ENCODE assay signal across 8 cellular contexts in genomic region chr15:40405501-40406381, GRCh38. TPM values are rescaled to one million over a fixed set of nuclear protein-coding genes. Genes with fewer than 3 reads are reported as not detected.
A peak's percentile ranks its signal among the peaks of the same experiment; 100 is the strongest.
DNase-seq lines count a peak whose midpoint lies in the region; ATAC-seq and TF ChIP-seq lines count a peak whose summit lies in the region.

Gene IVD (plus strand): TSS chr15:40405795. CDS start chr15:40405828, 33 bp downstream.

- H3K4me3 ChIP-seq in SU-DHL-6 (ENCODE audit: insufficient read depth, low read length, poor library complexity, severe bottlenecking), result peak within 1 kb of the TSS; percentile 82
- peak within 1 kb of the TSS; percentile 86 for H3K4me3 ChIP-seq in thymus (ENCODE audit: low read length)

- H3K27me3 ChIP-seq in SU-DHL-6 (ENCODE audit: low read length), result no peaks in the 10 kb centered on the region
- H3K27me3 ChIP-seq in thymus (ENCODE audit: control insufficient read depth, insufficient read depth), result no peaks in the 10 kb centered on the region

- peak within 1 kb of the TSS; percentile 84 for H3K9ac ChIP-seq in SU-DHL-6 (ENCODE audit: low read length)

- no peaks in the 10 kb centered on the region for H3K9me2 ChIP-seq in SU-DHL-6 (replicated peaks; ENCODE audit: insufficient read depth, low read length)

- H3K36me3 Mint-ChIP-seq in activated naive CD8-positive, alpha-beta T cell treated with anti-CD3 and anti-CD28 coated beads, Interleukin-2, amount 10 ng/mL, durations not matched to agents 7 days and 5 days, result peaks cover 12% of the 10 kb centered on the region
- H3K36me3 Mint-ChIP-seq in osteocyte (ENCODE audit: unreplicated experiment), result peaks cover 10% of the 10 kb centered on the region

- ATAC-seq in HG02642 (IDR thresholded peaks at IDR 0.05; ENCODE audit: poor library complexity, unreplicated experiment), result peak; percentile 85
- peak; percentile 99 for ATAC-seq in activated naive CD8-positive, alpha-beta T cell treated with anti-CD3 and anti-CD28 coated beads, Interleukin-2, amount 10 ng/mL, durations not matched to agents 7 days and 5 days (ENCODE audit: low read depth)

- H4K20me1 ChIP-seq in SU-DHL-6 (ENCODE audit: low read depth, low read length), result no peaks in the 10 kb centered on the region

- H3K9me3 ChIP-seq in SU-DHL-6 (ENCODE audit: insufficient read depth, low read length), result no peaks in the 10 kb centered on the region
- H3K9me3 ChIP-seq in thymus (ENCODE audit: control insufficient read depth), result no peaks in the 10 kb centered on the region

- H3K36me3 ChIP-seq in SU-DHL-6 (ENCODE audit: low read length) (no peaks in the 10 kb centered on the region), thymus (ENCODE audit: control insufficient read depth, insufficient read depth) (peaks cover 20% of the 10 kb centered on the region)

- peak within 1 kb of the TSS; percentile 86 for H3K4me3 Mint-ChIP-seq in activated naive CD8-positive, alpha-beta T cell treated with anti-CD3 and anti-CD28 coated beads, Interleukin-2, amount 10 ng/mL, durations not matched to agents 7 days and 5 days
- H3K4me3 Mint-ChIP-seq in osteocyte (ENCODE audit: unreplicated experiment), result peak within 1 kb of the TSS; percentile 87

- no peaks in the 10 kb centered on the region for H3K9me3 Mint-ChIP-seq in activated naive CD8-positive, alpha-beta T cell treated with anti-CD3 and anti-CD28 coated beads, Interleukin-2, amount 10 ng/mL, durations not matched to agents 7 days and 5 days
- H3K9me3 Mint-ChIP-seq in osteocyte (ENCODE audit: unreplicated experiment), result no peaks in the 10 kb centered on the region

- peak within 1 kb of the TSS; percentile 95 for H2AFZ ChIP-seq in SU-DHL-6 (ENCODE audit: low read depth, low read length, severe bottlenecking)

- peak within 1 kb of the TSS; percentile 93 for H3K27ac Mint-ChIP-seq in activated naive CD8-positive, alpha-beta T cell treated with anti-CD3 and anti-CD28 coated beads, Interleukin-2, amount 10 ng/mL, durations not matched to agents 7 days and 5 days
- H3K27ac Mint-ChIP-seq in osteocyte (ENCODE audit: unreplicated experiment), result peak within 1 kb of the TSS; percentile 83

- TF ChIP-seq CTCF in GM10248 (IDR thresholded peaks at IDR 0.05; ENCODE audit: control extremely low read depth, extremely low read depth, low read depth, missing control alignments) (no peak), SU-DHL-6 (IDR thresholded peaks at IDR 0.05; ENCODE audit: insufficient read depth, low read length, poor library complexity, severe bottlenecking) (no peak), osteocyte (IDR thresholded peaks at IDR 0.05) (no peak)

- H3K4me1 ChIP-seq in thymus (ENCODE audit: control insufficient read depth, insufficient read depth, low read length), result peaks cover 7% of the 10 kb centered on the region

- H3F3A ChIP-seq in SU-DHL-6 (ENCODE audit: insufficient read depth), result no peaks in the 10 kb centered on the region

- POLR2A ChIA-PET in GM10248 (lab: Yijun Ruan, JAX), result interaction anchor here (0.6 to 1.0 kb wide), 2 partner anchors 8 to 219 kb away, joined by 3 to 5 read pairs; no protein-coding TSS in a partner anchor
- POLR2A ChIA-PET in activated naive CD8-positive, alpha-beta T cell treated with anti-CD3 and anti-CD28 coated beads, Interleukin-2, amount 10 ng/mL, durations not matched to agents 7 days and 5 days (lab: Charles Lee), result interaction anchor here (0.7 to 3.3 kb wide), 14 partner anchors 8 to 77 kb away, joined by 3 to 31 read pairs (median 4); partner anchors contain the start of genes DISP2 and KNSTRN

- CTCF ChIA-PET in GM10248 (lab: Yijun Ruan, JAX), result interaction anchor here (0.7 to 8.3 kb wide), 12 partner anchors 8 to 127 kb away, joined by 3 to 53 read pairs (median 7); no protein-coding TSS in a partner anchor

- DNase-seq in GM10248 (ENCODE audit: extremely low spot score) (peak; percentile 95), NCI-H128 (lab: John Stamatoyannopoulos, UW; ENCODE audit: unreplicated experiment) (peak; percentile 85), head of caudate nucleus (peak; percentile 94 to 99 (median 98)), osteocyte (ENCODE audit: extremely low spot score, unreplicated experiment) (peak; percentile 99)
- peak; percentile 91 for DNase-seq in activated naive CD8-positive, alpha-beta T cell treated with anti-CD3 and anti-CD28 coated beads, Interleukin-2, amount 10 ng/mL, durations not matched to agents 7 days and 5 days

- peak within 1 kb of the TSS; percentile 44 for H3K27ac ChIP-seq in SU-DHL-6 (ENCODE audit: low read depth, low read length)
- peak within 1 kb of the TSS; percentile 66 for H3K27ac ChIP-seq in thymus (ENCODE audit: low read depth)

- peak within 1 kb of the TSS; percentile 82 for H3K4me2 ChIP-seq in SU-DHL-6 (ENCODE audit: low read depth, low read length, poor library complexity, severe bottlenecking)

- intact Hi-C loops in head of caudate nucleus (cut with DNase I), result no loop called here

- 2% methylated on average over 54 of the region's 54 CpGs for WGBS in thymus

- peaks cover 32% of the 10 kb centered on the region for H3K4me1 Mint-ChIP-seq in activated naive CD8-positive, alpha-beta T cell treated with anti-CD3 and anti-CD28 coated beads, Interleukin-2, amount 10 ng/mL, durations not matched to agents 7 days and 5 days
- H3K4me1 Mint-ChIP-seq in osteocyte (ENCODE audit: unreplicated experiment), result peaks cover 25% of the 10 kb centered on the region

- peaks cover 7% of the 10 kb centered on the region for H3K79me2 ChIP-seq in SU-DHL-6 (ENCODE audit: insufficient read depth, low read length)

- H3K27me3 Mint-ChIP-seq in activated naive CD8-positive, alpha-beta T cell treated with anti-CD3 and anti-CD28 coated beads, Interleukin-2, amount 10 ng/mL, durations not matched to agents 7 days and 5 days, result no peaks in the 10 kb centered on the region
- no peaks in the 10 kb centered on the region for H3K27me3 Mint-ChIP-seq in osteocyte (ENCODE audit: unreplicated experiment)

RNA-seq across cellular contexts. Expression of gene IVD, which starts in this region (rescaled TPM):
- 10 to 100 TPM; 92.4 to 95.2 TPM for total RNA-seq in activated naive CD8-positive, alpha-beta T cell treated with anti-CD3 and anti-CD28 coated beads, Interleukin-2, amount 10 ng/mL, durations not matched to agents 7 days and 5 days
- total RNA-seq in osteocyte, result 60.4 and 62.0 TPM in 2 replicates
- polyA plus RNA-seq in thymus, result 28.3 TPM

Comparison
In these comparisons a context has a peak if more than half of its experiments do, and no peak if none do; other contexts are left out.
1. Peak in every context shown above with its lines: DNase-seq, ATAC-seq, H3K4me3 ChIP-seq and H3K27ac ChIP-seq.